Comparison of ENCODE assay signal across 8 cellular contexts in the genomic region with DNA sequence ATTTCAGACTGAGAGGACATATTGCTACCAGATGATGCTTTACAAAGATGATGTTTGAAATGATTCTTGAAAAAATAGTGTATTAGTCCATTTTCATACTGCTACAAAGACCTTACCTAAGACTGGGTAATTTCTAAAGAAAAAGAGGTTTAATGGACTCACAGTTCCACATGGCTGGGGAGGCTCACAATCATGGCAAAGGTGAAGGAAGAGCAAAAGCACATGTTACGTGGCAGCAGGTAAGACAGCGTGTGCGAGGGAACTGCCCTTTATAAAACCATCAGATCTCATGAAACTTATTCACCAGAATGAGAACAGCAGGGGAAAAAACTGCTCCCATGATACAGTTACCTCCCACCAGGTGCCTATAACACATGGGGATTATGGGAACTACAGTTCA.
"Had no signal": no experiment of that assay in that cellular context is flagged by ENCODE, and none has a peak within 500 bp of the region (broad histone marks: within the 10 kb centered on the region; RNA-seq: fewer than 3 reads in every experiment).

No MANE protein-coding gene starts in this region.

- FAIRE-seq: G401.6, GM12878, GM12891, GM12892, GM18507, GM19239 had no signal

- H3K4me3 ChIP-seq: GM12878 had no signal

- DNase-seq: GDM1, GF-D8 had no signal

- ATAC-seq: GM12878 had no signal
